24 cellular contexts compared by ENCODE assay signal in genomic region chr12:89703768-89704167, GRCh38. TPM values are rescaled to one million over a fixed set of nuclear protein-coding genes. Genes with fewer than 3 reads are reported as not detected.
DNase-seq lines count a peak whose midpoint lies in the region; ATAC-seq and TF ChIP-seq lines count a peak whose summit lies in the region.
"Had no signal": no experiment of that assay in that cellular context is flagged by ENCODE, and none has a peak within 500 bp of the region (broad histone marks: within the 10 kb centered on the region; RNA-seq: fewer than 3 reads in every experiment).

No MANE protein-coding gene starts in this region.

- H3K9me3 ChIP-seq in DOHH2 (ENCODE audit: control insufficient read depth, insufficient read depth, low read length) (no peaks in the 10 kb centered on the region), OCI-LY7 (ENCODE audit: low read length) (no peaks in the 10 kb centered on the region)
- H3K9me3 ChIP-seq: left lung, suprapubic skin, vagina had no signal

- no TSS peak for BruUV-seq in OCI-LY7 (replicated peaks; lab: Mats Ljungman, UMichigan)

- H2AFZ ChIP-seq in OCI-LY7 (ENCODE audit: low read length): no peak overlapping the region
- H2AFZ ChIP-seq: neural progenitor cell had no signal

- TF ChIP-seq CTCF in DOHH2 (IDR thresholded peaks at IDR 0.05; ENCODE audit: low read depth, low read length, poor library complexity, severe bottlenecking) (no peak), OCI-LY7 (conservative IDR thresholded peaks at IDR 0.05; ENCODE audit: low read length) (no peak)

- peak overlapping the region; percentile 32; the same call in 1 of the 2 replicates for H3K4me2 ChIP-seq in DOHH2 (ENCODE audit: low read length)
- H3K4me2 ChIP-seq in OCI-LY7 (ENCODE audit: low read length): peak overlapping the region; percentile 81; the same call in 1 of the 2 replicates
- H3K4me2 ChIP-seq: neural progenitor cell had no signal

- H3K4me1 Mint-ChIP-seq in stimulated activated memory B cell treated with anti-CD40 and anti-IgM and Interleukin-4, amounts not matched to agents 10 μg/mL and 1 μg/mL and 100 μg/mL, for 72 hours: peaks cover 72% of the 10 kb centered on the region

- POLR2A ChIA-PET in OCI-LY7 (lab: Charles Lee): interaction anchor here (0.7 to 4.1 kb wide), 4 partner anchors 41 to 265 kb away, joined by 3 to 22 read pairs (median 3); no protein-coding TSS in a partner anchor

- ATAC-seq in stimulated activated memory B cell treated with anti-CD40 and anti-IgM and Interleukin-4, amounts not matched to agents 10 μg/mL and 1 μg/mL and 100 μg/mL, for 72 hours: no peak
- ATAC-seq in GM18498 (IDR thresholded peaks at IDR 0.05; ENCODE audit: unreplicated experiment): no peak
- ATAC-seq: HCT116; left lung; stimulated activated effector memory CD8-positive, alpha-beta T cell treated with anti-CD3 and anti-CD28 coated beads, Interleukin-12 subunit alpha, Interleukin-12 subunit beta, amount 100 ng/mL, for 72 hours had no signal

- H3K27me3 ChIP-seq in DOHH2 (ENCODE audit: control insufficient read depth, low read length): no peaks in the 10 kb centered on the region
- H3K27me3 ChIP-seq: suprapubic skin, vagina had no signal

- H3K4me3 ChIP-seq in DOHH2 (ENCODE audit: low read length) (no peak overlapping the region; the same call in 1 of the 2 replicates), OCI-LY7 (ENCODE audit: low read depth, low read length, poor library complexity, severe bottlenecking) (no peak overlapping the region)
- H3K4me3 ChIP-seq: left lung, neural progenitor cell, suprapubic skin, vagina had no signal

- H3K9me2 ChIP-seq in DOHH2 (replicated peaks; ENCODE audit: control insufficient read depth, low read length) (no peaks in the 10 kb centered on the region), OCI-LY7 (ENCODE audit: insufficient read depth, low read length) (no peaks in the 10 kb centered on the region)

- intact Hi-C loops in OCI-LY7 (cut with micrococcal nuclease; ENCODE audit: unreplicated experiment): no loop called here

- H4K20me1 ChIP-seq in DOHH2 (ENCODE audit: control insufficient read depth, insufficient read depth, low read depth, low read length) (peaks cover 43% of the 10 kb centered on the region), OCI-LY7 (ENCODE audit: insufficient read depth, low read length) (peaks cover 50% of the 10 kb centered on the region)

- no peak overlapping the region for H3K27ac ChIP-seq in DOHH2 (ENCODE audit: low read depth, low read length)
- H3K27ac ChIP-seq in OCI-LY7 (ENCODE audit: low read depth, low read length, poor library complexity, severe bottlenecking): no peak overlapping the region
- H3K27ac ChIP-seq: left lung, neural progenitor cell, suprapubic skin, vagina had no signal

- peaks cover 16% of the 10 kb centered on the region for H3K36me3 Mint-ChIP-seq in stimulated activated memory B cell treated with anti-CD40 and anti-IgM and Interleukin-4, amounts not matched to agents 10 μg/mL and 1 μg/mL and 100 μg/mL, for 72 hours
- H3K36me3 Mint-ChIP-seq: brain had no signal

- peaks cover 37% of the 10 kb centered on the region for H3K36me3 ChIP-seq in DOHH2 (ENCODE audit: control insufficient read depth, low read length)
- H3K36me3 ChIP-seq in OCI-LY7 (ENCODE audit: insufficient read depth, low read length): no peaks in the 10 kb centered on the region
- H3K36me3 ChIP-seq: left lung, neural progenitor cell, suprapubic skin, vagina had no signal

- no peak overlapping the region for H3K27ac Mint-ChIP-seq in stimulated activated memory B cell treated with anti-CD40 and anti-IgM and Interleukin-4, amounts not matched to agents 10 μg/mL and 1 μg/mL and 100 μg/mL, for 72 hours
- H3K27ac Mint-ChIP-seq: activated CD4-positive, alpha-beta memory T cell treated with anti-CD3 and anti-CD28 coated beads, Interleukin-2, amount 10 ng/mL, durations not matched to agents 7 days and 5 days; brain; neural progenitor cell; stimulated activated effector memory CD8-positive, alpha-beta T cell treated with anti-CD3 and anti-CD28 coated beads, Interleukin-12 subunit alpha, Interleukin-12 subunit beta, amount 100 ng/mL, for 72 hours had no signal

- DNase-seq in OCI-LY7 (ENCODE audit: low spot score) (no peak), kidney glomerular epithelial cell (lab: John Stamatoyannopoulos, UW) (peak; percentile 42), DMS 273 treated with DMSO at 0.1 percent for 48 hours (lab: John Stamatoyannopoulos, UW) (no peak), NCI-H187 treated with DMSO at 0.1 percent for 48 hours (lab: John Stamatoyannopoulos, UW) (no peak)
- DNase-seq: activated CD4-positive, alpha-beta memory T cell treated with anti-CD3 and anti-CD28 coated beads, Interleukin-2, amount 10 ng/mL, durations not matched to agents 7 days and 5 days; activated gamma-delta T cell treated with Interleukin-2 at 50 U/mL for 16 hours; activated T-cell treated with anti-CD3 and anti-CD28 coated beads for 4 hours; AML-193; glutamatergic neuron; KG1; left lung; MV-4-11; NCI-H2171 treated with DMSO at 0.1 percent for 48 hours; NCI-H526 treated with DMSO at 0.1 percent for 48 hours; stimulated activated CD4-positive, alpha-beta T cell treated with anti-CD3 and anti-CD28 coated beads, Interleukin-1b, Interleukin-23, amount 100 ng/mL, for 48 hours had no signal

- CTCF ChIA-PET in OCI-LY7 (lab: Charles Lee; ENCODE audit: unreplicated experiment): no interaction called here

- H3K4me3 Mint-ChIP-seq in stimulated activated memory B cell treated with anti-CD40 and anti-IgM and Interleukin-4, amounts not matched to agents 10 μg/mL and 1 μg/mL and 100 μg/mL, for 72 hours: peak overlapping the region; percentile 25
- H3K4me3 Mint-ChIP-seq: activated CD4-positive, alpha-beta memory T cell treated with anti-CD3 and anti-CD28 coated beads, Interleukin-2, amount 10 ng/mL, durations not matched to agents 7 days and 5 days; neural progenitor cell; stimulated activated effector memory CD8-positive, alpha-beta T cell treated with anti-CD3 and anti-CD28 coated beads, Interleukin-12 subunit alpha, Interleukin-12 subunit beta, amount 100 ng/mL, for 72 hours had no signal

- no peaks in the 10 kb centered on the region for H3F3A ChIP-seq in DOHH2 (ENCODE audit: control insufficient read depth, insufficient read depth)

- H3K79me2 ChIP-seq in DOHH2 (ENCODE audit: control insufficient read depth, low read length) (peaks cover 99% of the 10 kb centered on the region), OCI-LY7 (ENCODE audit: insufficient read depth, low read depth, low read length) (peaks cover 96% of the 10 kb centered on the region)

- peaks cover 40% of the 10 kb centered on the region for H3K4me1 ChIP-seq in DOHH2 (ENCODE audit: control insufficient read depth, low read length)
- H3K4me1 ChIP-seq in OCI-LY7 (ENCODE audit: insufficient read depth, low read length, poor library complexity, severe bottlenecking): peaks cover 38% of the 10 kb centered on the region

- no peaks in the 10 kb centered on the region for H3K27me3 Mint-ChIP-seq in stimulated activated memory B cell treated with anti-CD40 and anti-IgM and Interleukin-4, amounts not matched to agents 10 μg/mL and 1 μg/mL and 100 μg/mL, for 72 hours
- H3K27me3 Mint-ChIP-seq: activated CD4-positive, alpha-beta memory T cell treated with anti-CD3 and anti-CD28 coated beads, Interleukin-2, amount 10 ng/mL, durations not matched to agents 7 days and 5 days had no signal

- H3K9me3 Mint-ChIP-seq in stimulated activated memory B cell treated with anti-CD40 and anti-IgM and Interleukin-4, amounts not matched to agents 10 μg/mL and 1 μg/mL and 100 μg/mL, for 72 hours: no peaks in the 10 kb centered on the region
- H3K9me3 Mint-ChIP-seq: activated CD4-positive, alpha-beta memory T cell treated with anti-CD3 and anti-CD28 coated beads, Interleukin-2, amount 10 ng/mL, durations not matched to agents 7 days and 5 days; stimulated activated effector memory CD8-positive, alpha-beta T cell treated with anti-CD3 and anti-CD28 coated beads, Interleukin-12 subunit alpha, Interleukin-12 subunit beta, amount 100 ng/mL, for 72 hours had no signal

RNA-seq across cellular contexts. Expression of gene ATP2B1, which starts 4.9 kb away (rescaled TPM):
- total RNA-seq in OCI-LY7 (2014; rRNA removed; shearing (Covaris generic)): 62.8 and 74.9 TPM in 2 replicates
- total RNA-seq in OCI-LY7 (2022): 58.5 and 61.7 TPM in 2 replicates
